ENCODE assay signal across 19 cellular contexts in the genomic region with DNA sequence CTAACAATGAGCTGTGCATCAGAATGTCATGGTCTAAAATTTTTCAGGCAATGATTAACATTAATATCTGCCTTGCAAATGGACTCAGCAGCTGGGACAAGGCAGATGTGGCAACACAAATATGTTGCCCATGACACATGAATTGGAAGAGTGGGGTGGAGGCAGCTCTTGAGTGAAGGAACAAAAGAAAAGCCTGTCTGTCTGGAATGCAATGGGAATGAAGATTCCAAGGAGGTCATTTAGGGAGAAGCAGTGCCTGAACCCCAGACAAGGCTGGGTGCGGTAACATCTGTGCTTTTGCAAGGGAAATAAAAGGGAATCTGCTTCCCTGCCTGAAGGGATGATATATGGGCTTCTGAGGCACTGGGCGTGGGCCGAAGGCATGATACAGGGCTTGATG.
DNase-seq lines count a peak whose midpoint lies in the region; ATAC-seq and TF ChIP-seq lines count a peak whose summit lies in the region.
"Had no signal": no experiment of that assay in that cellular context is flagged by ENCODE, and none has a peak within 500 bp of the region (broad histone marks: within the 10 kb centered on the region; RNA-seq: fewer than 3 reads in every experiment).

No MANE protein-coding gene starts in this region.

- peaks cover 10% of the 10 kb centered on the region for H3K9me3 Mint-ChIP-seq in glutamatergic neuron (ENCODE audit: unreplicated experiment)

- DNase-seq in LHCN-M2 (ENCODE audit: low read depth) (peak; percentile 34), glutamatergic neuron (no peak), coronary artery (ENCODE audit: low spot score) (no peak), NCI-H2171 treated with DMSO at 0.1 percent for 48 hours (lab: John Stamatoyannopoulos, UW) (no peak)
- DNase-seq: CD8-positive, alpha-beta memory T cell; DND-41; H7; IMR-90; Karpas-422; MM.1S; NCI-H1092 treated with DMSO at 0.1 percent for 48 hours; NCI-H1694; NCI-H446; OCI-M1; RPMI8226 had no signal

- no peaks in the 10 kb centered on the region for H3K4me1 Mint-ChIP-seq in glutamatergic neuron (ENCODE audit: low read depth, unreplicated experiment)
- H3K4me1 Mint-ChIP-seq: CD8-positive, alpha-beta memory T cell had no signal

- peaks cover 5% of the 10 kb centered on the region for H3K27me3 Mint-ChIP-seq in glutamatergic neuron (ENCODE audit: unreplicated experiment)
- H3K27me3 Mint-ChIP-seq: CD8-positive, alpha-beta memory T cell had no signal

- peak overlapping the region; percentile 4 for H3K27ac Mint-ChIP-seq in glutamatergic neuron (ENCODE audit: unreplicated experiment)
- H3K27ac Mint-ChIP-seq: CD8-positive, alpha-beta memory T cell had no signal

- TF ChIP-seq CTCF in glutamatergic neuron (IDR thresholded peaks at IDR 0.05; ENCODE audit: partially characterized antibody, unreplicated experiment) (no peak), coronary artery (IDR thresholded peaks at IDR 0.05) (no peak)

- peaks cover 16% of the 10 kb centered on the region for H3K36me3 Mint-ChIP-seq in glutamatergic neuron (ENCODE audit: unreplicated experiment)

- H3K4me3 Mint-ChIP-seq in glutamatergic neuron (ENCODE audit: unreplicated experiment): no peak overlapping the region
- H3K4me3 Mint-ChIP-seq: CD8-positive, alpha-beta memory T cell had no signal

- no peak overlapping the region for H3K4me3 ChIP-seq in coronary artery
- H3K4me3 ChIP-seq: BLaER1 had no signal

- ATAC-seq in esophagus mucosa: peak; percentile 29
- ATAC-seq in GM18907 (IDR thresholded peaks at IDR 0.05; ENCODE audit: unreplicated experiment): no peak
- ATAC-seq in GM18498 (IDR thresholded peaks at IDR 0.05; ENCODE audit: unreplicated experiment): no peak

- no peak overlapping the region for H3K27ac ChIP-seq in coronary artery
- H3K27ac ChIP-seq: BLaER1 had no signal
